9 cellular contexts compared by ENCODE assay signal in the genomic region with DNA sequence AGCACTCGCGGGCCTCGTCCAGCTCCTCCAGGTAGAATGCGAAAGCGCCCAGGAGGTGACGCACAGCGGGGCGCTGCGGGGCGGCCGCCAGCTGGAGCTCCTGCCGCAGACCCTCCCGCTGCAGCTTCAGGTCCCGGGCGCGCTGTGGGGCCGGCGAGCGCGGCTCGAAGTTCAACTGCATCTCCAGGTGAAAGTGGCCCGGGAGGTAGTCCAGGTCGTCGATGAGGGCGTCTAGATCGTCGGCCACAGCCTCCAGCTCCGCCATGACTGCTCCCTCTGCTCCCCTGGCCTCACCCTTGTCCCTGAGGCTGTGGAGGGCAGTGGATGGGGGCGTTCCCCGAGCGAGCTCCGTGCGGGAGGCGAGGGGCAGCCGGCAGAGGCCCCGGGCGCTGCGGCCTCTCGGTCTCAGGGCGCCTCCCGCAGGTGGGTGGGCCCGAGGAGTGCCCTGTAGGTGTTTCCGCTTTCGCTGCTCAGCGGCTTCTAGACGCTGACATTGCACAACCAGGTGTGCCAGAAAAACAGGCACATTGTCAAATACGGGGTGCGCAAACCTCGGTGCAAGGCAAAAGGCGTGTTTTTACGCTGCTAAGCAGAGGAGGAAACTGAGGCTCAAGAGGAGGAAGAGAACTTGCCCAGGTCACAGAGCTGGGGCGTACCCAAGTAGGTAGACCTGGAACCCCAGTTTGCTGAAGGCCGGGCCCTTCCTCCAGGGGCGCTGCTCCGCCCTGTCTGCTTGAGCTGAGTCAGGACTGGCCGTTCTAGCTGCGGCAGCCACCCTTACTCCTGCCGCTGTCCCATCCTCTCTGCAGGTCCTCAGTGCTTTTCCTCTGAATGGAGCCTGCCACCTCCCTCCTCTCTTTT. TPM values are rescaled to one million over a fixed set of nuclear protein-coding genes. Genes with fewer than 3 reads are reported as not detected.
DNase-seq lines count a peak whose midpoint lies in the region; ATAC-seq and TF ChIP-seq lines count a peak whose summit lies in the region.
"Had no signal": no experiment of that assay in that cellular context is flagged by ENCODE, and none has a peak within 500 bp of the region (broad histone marks: within the 10 kb centered on the region; RNA-seq: fewer than 3 reads in every experiment).

TTC22 (minus strand) TSS at position 425 of the 861 bp plus-strand sequence; CDS start at position 265, 160 bp downstream.

- H3K27ac Mint-ChIP-seq in endodermal cell (no peak within 1 kb of the TSS), natural killer cell (peak within 1 kb of the TSS; percentile 91 to 95)

- H3K79me2 ChIP-seq in KMS-11 (ENCODE audit: insufficient read depth, low read depth), result no peaks in the 10 kb centered on the region

- no peaks in the 10 kb centered on the region for H3K9me3 Mint-ChIP-seq in endodermal cell
- H3K9me3 Mint-ChIP-seq in natural killer cell, result no peaks in the 10 kb centered on the region

- H4K20me1 ChIP-seq in KMS-11 (ENCODE audit: insufficient read depth), result no peaks in the 10 kb centered on the region

- no peaks in the 10 kb centered on the region for H3K27me3 ChIP-seq in KMS-11 (ENCODE audit: insufficient read depth, low read depth)
- peaks cover 21% of the 10 kb centered on the region for H3K27me3 ChIP-seq in endodermal cell (ENCODE audit: control insufficient read depth, insufficient read depth, low read length, poor library complexity, severe bottlenecking)
- H3K27me3 ChIP-seq in stomach smooth muscle (ENCODE audit: control insufficient read depth in 1 of 2, insufficient read depth in 2 of 2, low read length in 2 of 2), result peaks cover 12 to 33% of the 10 kb centered on the region in 2 donors

- 68 to 69% methylated on average over 32 to 58 of the region's 58 CpGs for WGBS in endodermal cell (ENCODE audit: insufficient coverage in 1 of 2, insufficient read length in 1 of 2), 2 experiments

- H3K4me1 Mint-ChIP-seq in endodermal cell (no peaks in the 10 kb centered on the region), natural killer cell (peaks cover 79 to 85% of the 10 kb centered on the region in 2 donors)

- H3K4me1 ChIP-seq in KMS-11 (ENCODE audit: low read depth, poor library complexity, severe bottlenecking) (peaks cover 11% of the 10 kb centered on the region), endodermal cell (ENCODE audit: control insufficient read depth, insufficient read depth, low read length) (no peaks in the 10 kb centered on the region), stomach smooth muscle (ENCODE audit: control insufficient read depth, insufficient read depth, low read length) (peaks cover 17% of the 10 kb centered on the region)

- H2AFZ ChIP-seq in KMS-11 (ENCODE audit: low read depth), result peak within 1 kb of the TSS; percentile 50

- H3K4me3 ChIP-seq in KMS-11 (IDR thresholded peaks at IDR 0.05; ENCODE audit: insufficient read depth, low read depth, low read length) (no peak within 1 kb of the TSS), endodermal cell (ENCODE audit: low read length) (no peak within 1 kb of the TSS), stomach smooth muscle (ENCODE audit: low read length in 2 of 2) (peak within 1 kb of the TSS; percentile 49 to 72)

- H3K9me3 ChIP-seq in endodermal cell (ENCODE audit: control insufficient read depth, low read length) (no peaks in the 10 kb centered on the region), stomach smooth muscle (ENCODE audit: control insufficient read depth in 2 of 2, low read length in 2 of 2) (no peaks in the 10 kb centered on the region)

- intact Hi-C loops in natural killer cell (cut with micrococcal nuclease), result loop anchor here (1.0 to 5.0 kb wide), 2 partner anchors 37 to 729 kb away; partner anchors contain the start of gene PARS2

- peaks cover 49% of the 10 kb centered on the region for H3K27me3 Mint-ChIP-seq in endodermal cell (ENCODE audit: insufficient read depth)
- no peaks in the 10 kb centered on the region for H3K27me3 Mint-ChIP-seq in natural killer cell (ENCODE audit: low read depth in 2 of 2)

- H3K36me3 Mint-ChIP-seq in endodermal cell (ENCODE audit: low read depth) (no peaks in the 10 kb centered on the region), natural killer cell (no peaks in the 10 kb centered on the region)

- H3K36me3 ChIP-seq in KMS-11 (ENCODE audit: insufficient read depth) (no peaks in the 10 kb centered on the region), endodermal cell (ENCODE audit: control insufficient read depth, insufficient read depth, low read length) (no peaks in the 10 kb centered on the region), stomach smooth muscle (ENCODE audit: control insufficient read depth in 2 of 2, insufficient read depth in 2 of 2, low read length in 2 of 2) (no peaks in the 10 kb centered on the region)

- peak within 1 kb of the TSS; percentile 28 for H3K4me3 Mint-ChIP-seq in endodermal cell
- peak within 1 kb of the TSS; percentile 92 for H3K4me3 Mint-ChIP-seq in natural killer cell

- TF ChIP-seq CTCF in KMS-11 (conservative IDR thresholded peaks at IDR 0.05; ENCODE audit: low read depth, low read length) (peak; percentile 29; the same call in 1 of the 2 replicates), endodermal cell (conservative IDR thresholded peaks at IDR 0.05) (peak; percentile 69), natural killer cell (IDR thresholded peaks at IDR 0.05) (peak; percentile 72)

- DNase-seq in EH (ENCODE audit: low read depth), result peak; percentile 29
- DNase-seq in activated CD4-positive, alpha-beta T cell treated with anti-CD3 and anti-CD28 coated beads, Interleukin-2, amount 50 U/mL, for 48 hours, result peak; percentile 72 to 77
- DNase-seq in endodermal cell, result peak; percentile 85
- peak; percentile 65 for DNase-seq in natural killer cell
- no peak for DNase-seq in NCI-H187 treated with DMSO at 0.1 percent for 48 hours (lab: John Stamatoyannopoulos, UW)

- ATAC-seq in GM21619 (IDR thresholded peaks at IDR 0.05; ENCODE audit: unreplicated experiment) (peak; percentile 79), natural killer cell (peak; percentile 77 to 89 (median 84))

- H3K9ac ChIP-seq in KMS-11 (peak within 1 kb of the TSS; percentile 37; the same call in 1 of the 2 replicates), endodermal cell (ENCODE audit: extremely low read depth, low read length, poor library complexity, severe bottlenecking) (no peak within 1 kb of the TSS), stomach smooth muscle (ENCODE audit: low read length in 2 of 2) (peak within 1 kb of the TSS in 1 of 2 donors; percentile 21)

- peak within 1 kb of the TSS; percentile 55; the same call in 1 of the 2 replicates for H3K27ac ChIP-seq in KMS-11
- no peak within 1 kb of the TSS for H3K27ac ChIP-seq in endodermal cell (ENCODE audit: low read depth, low read length)
- H3K27ac ChIP-seq in stomach smooth muscle (ENCODE audit: low read length), result no peak within 1 kb of the TSS

- H3K4me2 ChIP-seq in KMS-11, result peak within 1 kb of the TSS; percentile 21; the same call in 1 of the 2 replicates

RNA-seq across cellular contexts. Expression of gene TTC22, which starts in this region (rescaled TPM):
- under 1 TPM; 0.44 to 0.53 TPM for total RNA-seq in endodermal cell
- 0.11 TPM for polyA plus RNA-seq in endodermal cell (2013, experiment 1 of 2)
- not detected for polyA plus RNA-seq in endodermal cell (2013, experiment 2 of 2)
- total RNA-seq in natural killer cell, result 10 to 100 TPM; 17.8 to 30.8 (median 26.5) TPM
- total RNA-seq: SK-MEL-5 had no signal

Comparison
In these comparisons a context has a peak if more than half of its experiments do, and no peak if none do; other contexts are left out.
1. RNA of gene TTC22 (total RNA-seq): 17.8 to 30.8 TPM in natural killer cell; 0.44 to 0.53 TPM in endodermal cell; every median in the first group is over 10 times any median in the second.
2. Peak in DNase-seq in endodermal cell; RNA of the gene not detected or under 1 TPM.
3. H3K4me3 ChIP-seq: peak in stomach smooth muscle (2 of 2); none in KMS-11 (single experiment) and endodermal cell (single experiment).
4. Peak in every context shown above with its lines, with median percentiles within 50 percentile points of each other: CTCF ChIP-seq.